Comparison of ENCODE assay signal across 1 cellular context in the genomic region with DNA sequence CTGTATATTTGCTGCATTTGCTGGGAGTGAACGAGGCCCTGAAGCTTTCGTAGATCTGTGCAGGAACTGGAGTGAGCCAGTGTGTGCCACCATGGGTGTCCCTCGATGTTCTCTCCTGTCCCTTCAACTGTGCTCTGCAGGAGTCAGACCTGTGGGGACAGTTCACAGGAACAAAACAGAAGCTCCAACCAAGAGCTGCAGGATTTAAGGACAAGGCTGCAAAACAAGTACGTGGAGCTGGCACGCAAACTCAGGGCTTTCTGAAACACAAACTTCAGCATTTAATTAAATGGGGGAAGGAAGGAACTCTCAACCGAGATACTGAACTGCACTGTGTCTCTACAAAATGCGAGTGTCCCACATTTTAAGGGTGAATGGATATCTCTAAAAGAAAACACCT.
TF ChIP-seq lines count a peak whose summit lies in the region.

No MANE protein-coding gene starts in this region.

TF ChIP-seq in H1, 55 proteins besides CTCF, POLR2A, EP300 and RAD21:
- TF ChIP-seq JUN (IDR thresholded peaks at IDR 0.05; ENCODE audit: low read depth, low read length) (no peak), JUND (IDR thresholded peaks at IDR 0.05; ENCODE audit: low read length) (no peak), CBX8 (IDR thresholded peaks at IDR 0.05; ENCODE audit: borderline replicate concordance, low read depth, low read length) (no peak), SP1 (IDR thresholded peaks at IDR 0.05; ENCODE audit: low read depth, low read length) (no peak), YY1 (IDR thresholded peaks at IDR 0.05; ENCODE audit: low read depth, low read length) (no peak), CREB1 (IDR thresholded peaks at IDR 0.05) (no peak)
